In the genomic region with DNA sequence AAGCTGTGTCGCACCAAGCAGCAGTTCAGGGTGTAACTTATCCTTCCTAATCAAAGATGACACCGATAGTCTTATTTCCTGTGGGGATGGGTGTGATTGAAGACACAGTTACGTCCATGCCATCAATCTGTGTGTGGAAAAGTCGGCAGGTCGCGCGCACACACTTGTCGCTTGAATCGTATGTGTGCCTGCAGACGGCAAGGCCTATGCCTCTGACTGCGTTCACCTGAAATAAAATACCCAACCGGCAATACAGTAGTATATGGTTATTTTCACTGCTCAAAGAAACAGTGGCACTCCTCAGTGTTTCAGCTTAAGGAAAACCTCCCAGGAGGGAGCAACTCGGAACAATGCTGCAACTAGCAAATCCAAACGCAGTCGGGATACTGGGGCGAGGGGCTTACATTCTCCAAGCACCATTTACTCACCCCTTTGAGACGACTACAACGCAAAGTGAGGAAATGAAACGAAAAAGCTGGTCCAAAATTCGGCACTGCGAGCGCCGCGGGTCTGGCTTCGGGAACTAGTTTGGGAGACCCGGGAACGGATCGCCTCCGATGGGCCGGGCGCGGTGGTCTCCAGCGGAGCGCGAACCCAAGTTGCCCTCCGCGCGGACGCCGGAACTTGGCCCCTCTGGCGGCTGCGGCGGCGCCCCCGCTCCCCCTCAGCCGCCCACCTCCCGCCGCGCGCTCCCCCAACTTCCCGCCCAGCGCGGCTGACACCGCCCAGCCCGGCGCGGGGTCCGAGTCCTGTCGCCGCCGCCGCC, we compare ENCODE assay signal across 8 cellular contexts. TPM values are rescaled to one million over a fixed set of nuclear protein-coding genes. Genes with fewer than 3 reads are reported as not detected.
A peak's percentile ranks its signal among the peaks of the same experiment; 100 is the strongest.
DNase-seq lines count a peak whose midpoint lies in the region; ATAC-seq, FAIRE-seq and TF ChIP-seq lines count a peak whose summit lies in the region.

No MANE protein-coding gene starts in this region.

- peak; percentile 20 for FAIRE-seq in HTR-8/SVneo (lab: Jason Lieb, UNC)

- DNase-seq in Calu3 (peak; percentile 10), HTR-8/SVneo (ENCODE audit: insufficient read length, low spot score) (peak; percentile 18), UCSD-AML1 (lab: John Stamatoyannopoulos, UW; ENCODE audit: unreplicated experiment) (peak; percentile 54), chondrocyte (ENCODE audit: low spot score) (peak; percentile 62), left kidney (ENCODE audit: low read depth, low spot score) (peak; percentile 76), GDM1 (lab: John Stamatoyannopoulos, UW) (no peak)
- DNase-seq in stimulated activated CD4-positive, alpha-beta T cell treated with anti-CD3 and anti-CD28 coated beads, Interleukin-4, amount 100 ng/mL, for 24 hours = peak; percentile 31

- no peaks in the 10 kb centered on the region for H3K9me3 Mint-ChIP-seq in Calu3 (ENCODE audit: low read depth, unreplicated experiment)
- no peaks in the 10 kb centered on the region for H3K9me3 Mint-ChIP-seq in chondrocyte (ENCODE audit: low read depth)

- peak overlapping the region; percentile 89 for H3K27ac Mint-ChIP-seq in Calu3 (ENCODE audit: unreplicated experiment)
- peak overlapping the region; percentile 98 for H3K27ac Mint-ChIP-seq in chondrocyte (ENCODE audit: unreplicated experiment)

- peak overlapping the region; percentile 81 for H3K4me3 Mint-ChIP-seq in Calu3 (ENCODE audit: low read depth, unreplicated experiment)
- peak overlapping the region; percentile 88 for H3K4me3 Mint-ChIP-seq in chondrocyte (ENCODE audit: unreplicated experiment)

- intact Hi-C loops in Calu3 (cut with micrococcal nuclease; ENCODE audit: unreplicated experiment) = no loop called here

- CTCF ChIA-PET in Calu3 (lab: Charles Lee) = no interaction called here

- H3K27me3 Mint-ChIP-seq in Calu3 (ENCODE audit: unreplicated experiment) (peaks cover 9% of the 10 kb centered on the region), chondrocyte (ENCODE audit: low read depth) (no peaks in the 10 kb centered on the region)

- TSS peak; percentile 38 for BruUV-seq in Calu3 (replicated peaks; lab: Mats Ljungman, UMichigan)

- TF ChIP-seq CTCF in Calu3 (IDR thresholded peaks at IDR 0.05; ENCODE audit: unreplicated experiment) = no peak
- TF ChIP-seq CTCF in chondrocyte (IDR thresholded peaks at IDR 0.05) = no peak

- H3K4me1 Mint-ChIP-seq in Calu3 (ENCODE audit: low read depth, unreplicated experiment) = peaks cover 26% of the 10 kb centered on the region
- H3K4me1 Mint-ChIP-seq in chondrocyte (ENCODE audit: low read depth) = peaks cover 55% of the 10 kb centered on the region

- peak; percentile 20 for ATAC-seq in GM21390 (IDR thresholded peaks at IDR 0.05; ENCODE audit: unreplicated experiment)

- H3K36me3 Mint-ChIP-seq in Calu3 (ENCODE audit: insufficient read depth, unreplicated experiment) (peaks cover 24% of the 10 kb centered on the region), chondrocyte (ENCODE audit: low read depth) (no peaks in the 10 kb centered on the region)

RNA-seq across cellular contexts. Expression of a gene that starts 0.7 kb away (rescaled TPM):
- total RNA-seq in Calu3 (2022) = 24.8 and 33.4 TPM in 2 replicates
- 40.2 to 45.4 TPM (median 43.8 TPM) in 3 replicates for total RNA-seq in chondrocyte

RNA-seq across cellular contexts. Expression of a gene that starts 20.5 kb away (rescaled TPM):
- total RNA-seq in Calu3 (2022) (7.4 and 8.9 TPM in 2 replicates), chondrocyte (0.67 to 1.2 TPM in 2 of 3 replicates, not detected in the other)
